Comparison of ENCODE assay signal across 8 cellular contexts in genomic region chr1:236604218-236605029, GRCh38. TPM values are rescaled to one million over a fixed set of nuclear protein-coding genes. Genes with fewer than 3 reads are reported as not detected.
DNase-seq lines count a peak whose midpoint lies in the region; ATAC-seq, FAIRE-seq and TF ChIP-seq lines count a peak whose summit lies in the region.

HEATR1 (minus strand) TSS chr1:236604516; CDS start chr1:236604095, 421 bp downstream.

- peak within 1 kb of the TSS; percentile 98 for H2AFZ ChIP-seq in OCI-LY7 (ENCODE audit: low read length)

- peak; percentile 90 for FAIRE-seq in D721Med (lab: Jason Lieb, UNC)

- peaks cover 37% of the 10 kb centered on the region for H3K36me3 ChIP-seq in OCI-LY7 (ENCODE audit: insufficient read depth, low read length)

- H3K4me2 ChIP-seq in OCI-LY7 (ENCODE audit: low read length) = peak within 1 kb of the TSS; percentile 92

- peak; percentile 77 for DNase-seq in D721Med (ENCODE audit: insufficient read length, low spot score)
- DNase-seq in HuH-7.5 (ENCODE audit: low spot score) = peak; percentile 74
- peak; percentile 91 for DNase-seq in OCI-LY7 (ENCODE audit: low spot score)
- DNase-seq in activated T-cell treated with anti-CD3 and anti-CD28 coated beads for 1 hour (ENCODE audit: low read depth) = peak; percentile 76
- DNase-seq in epidermal melanocyte (ENCODE audit: insufficient read length, low spot score) = peak; percentile 98
- DNase-seq in middle frontal gyrus (ENCODE audit: extremely low spot score, low spot score) = peak; percentile 93
- peak; percentile 74 to 88 for DNase-seq in stimulated activated CD8-positive, alpha-beta memory T cell treated with anti-CD3 and anti-CD28 coated beads, Interleukin-2, amount 100 ng/mL, for 48 hours (ENCODE audit: low read depth in 2 of 2)

- POLR2A ChIA-PET in OCI-LY7 (lab: Charles Lee) = interaction anchor here (0.5 to 1.6 kb wide), 19 partner anchors 9 to 734 kb away, joined by 3 to 12 read pairs (median 4); partner anchors contain the start of gene MTR

- peaks cover 14% of the 10 kb centered on the region for H3K4me1 ChIP-seq in OCI-LY7 (ENCODE audit: insufficient read depth, low read length, poor library complexity, severe bottlenecking)

- H3K79me2 ChIP-seq in OCI-LY7 (ENCODE audit: insufficient read depth, low read depth, low read length) = peaks cover 25% of the 10 kb centered on the region

- peak within 1 kb of the TSS; percentile 88 for H3K4me3 ChIP-seq in OCI-LY7 (ENCODE audit: low read depth, low read length, poor library complexity, severe bottlenecking)

- H3K9me3 ChIP-seq in OCI-LY7 (ENCODE audit: low read length) = no peaks in the 10 kb centered on the region

- no peak for TF ChIP-seq CTCF in D721Med (IDR thresholded peaks at IDR 0.05; ENCODE audit: insufficient read depth, missing control alignments)
- TF ChIP-seq CTCF in OCI-LY7 (conservative IDR thresholded peaks at IDR 0.05; ENCODE audit: low read length) = 0 out of 2 replicates have a peak, but pooled peaks have one; percentile 6

- peak; percentile 98 for ATAC-seq in GM21526 (IDR thresholded peaks at IDR 0.05; ENCODE audit: low FRiP score, unreplicated experiment)

- BruUV-seq in OCI-LY7 (replicated peaks; lab: Mats Ljungman, UMichigan) = no TSS peak

- CTCF ChIA-PET in OCI-LY7 (lab: Charles Lee; ENCODE audit: unreplicated experiment) = no interaction called here

- intact Hi-C loops in OCI-LY7 (cut with micrococcal nuclease; ENCODE audit: unreplicated experiment) = loop anchor here (1.0 to 10.0 kb wide), 3 partner anchors 191 to 780 kb away; partner anchors contain the start of gene MTR

- no peaks in the 10 kb centered on the region for H3K9me2 ChIP-seq in OCI-LY7 (ENCODE audit: insufficient read depth, low read length)

- peak within 1 kb of the TSS; percentile 8 for H3K27ac ChIP-seq in OCI-LY7 (ENCODE audit: low read depth, low read length, poor library complexity, severe bottlenecking)

- peaks cover 7% of the 10 kb centered on the region; the same call in 1 of the 2 replicates for H4K20me1 ChIP-seq in OCI-LY7 (ENCODE audit: insufficient read depth, low read length)

RNA-seq across cellular contexts. Expression of gene HEATR1, which starts in this region (rescaled TPM):
- total RNA-seq in OCI-LY7 (2014; rRNA removed; shearing (Covaris generic)) = 30.5 and 34.4 TPM in 2 replicates
- 65.2 and 69.0 TPM in 2 replicates for total RNA-seq in OCI-LY7 (2022)

Comparison
In these comparisons a context has a peak if more than half of its experiments do, and no peak if none do; other contexts are left out.
1. Peak in every context shown above with its lines: DNase-seq, ATAC-seq, H3K4me3 ChIP-seq and H3K27ac ChIP-seq.